9 cellular contexts compared by ENCODE assay signal in the genomic region with DNA sequence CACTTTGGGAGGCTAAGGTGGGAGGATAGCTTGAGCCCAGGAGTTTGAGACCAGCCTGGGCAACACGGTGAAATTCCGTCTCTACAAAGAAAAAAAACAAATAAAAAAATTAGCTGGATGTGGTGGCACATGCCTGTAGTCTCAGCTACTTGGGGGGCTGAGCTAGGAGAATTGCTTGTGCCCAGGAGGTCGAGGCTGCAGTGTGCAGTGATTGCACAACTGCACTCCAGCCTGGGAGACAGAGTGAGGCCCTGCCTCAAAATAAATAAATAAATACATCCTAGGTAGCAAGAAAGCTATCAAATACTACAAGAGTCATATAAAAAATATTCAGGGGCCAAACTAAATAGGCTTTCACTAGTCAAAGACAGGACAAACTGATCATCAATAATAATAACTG.
"Had no signal": no experiment of that assay in that cellular context is flagged by ENCODE, and none has a peak within 500 bp of the region (broad histone marks: within the 10 kb centered on the region; RNA-seq: fewer than 3 reads in every experiment).

No MANE protein-coding gene starts in this region.

- DNase-seq: H7, KG1 had no signal

- H3K4me3 Mint-ChIP-seq: GM23338 had no signal

- H3K27me3 Mint-ChIP-seq: IgD-negative memory B cell had no signal

- H3K27ac ChIP-seq: HL-60 had no signal

- H3K36me3 Mint-ChIP-seq: IgD-negative memory B cell had no signal

- H3K4me3 ChIP-seq: GM23338, HAP-1, K562 had no signal

- ATAC-seq: GM23338, HCT116, K562 had no signal

- H3K4me2 ChIP-seq: GM23338 had no signal

- H3K27ac Mint-ChIP-seq: GM23338, IgD-negative memory B cell had no signal

- H3K36me3 ChIP-seq: HAP-1 had no signal

- H3K9me3 ChIP-seq: HAP-1 had no signal

- H2AFZ ChIP-seq: GM23338 had no signal

- FAIRE-seq: H1, K562 had no signal
